Comparison of ENCODE assay signal across 1 cellular context in genomic region chr19:1875646-1876493, GRCh38.
TF ChIP-seq lines count a peak whose summit lies in the region.

No MANE protein-coding gene starts in this region.

TF ChIP-seq in K562, 482 proteins besides CTCF, POLR2A, EP300 and RAD21 (continued from another document and continues in another):
- no peak for TF ChIP-seq ZMIZ1 (IDR thresholded peaks at IDR 0.05; ENCODE audit: low read depth in 2 of 2, low read length in 2 of 2)
- no peak for TF ChIP-seq ZNF584 (CRISPR knock-in tag; IDR thresholded peaks at IDR 0.05; ENCODE audit: low read depth)
- TF ChIP-seq TBP (optimal IDR thresholded peaks at IDR 0.05; ENCODE audit: low read depth, low read length): peak; percentile 52
- TF ChIP-seq, protein P1, sequence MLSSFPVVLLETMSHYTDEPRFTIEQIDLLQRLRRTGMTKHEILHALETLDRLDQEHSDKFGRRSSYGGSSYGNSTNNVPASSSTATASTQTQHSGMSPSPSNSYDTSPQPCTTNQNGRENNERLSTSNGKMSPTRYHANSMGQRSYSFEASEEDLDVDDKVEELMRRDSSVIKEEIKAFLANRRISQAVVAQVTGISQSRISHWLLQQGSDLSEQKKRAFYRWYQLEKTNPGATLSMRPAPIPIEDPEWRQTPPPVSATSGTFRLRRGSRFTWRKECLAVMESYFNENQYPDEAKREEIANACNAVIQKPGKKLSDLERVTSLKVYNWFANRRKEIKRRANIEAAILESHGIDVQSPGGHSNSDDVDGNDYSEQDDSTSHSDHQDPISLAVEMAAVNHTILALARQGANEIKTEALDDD (IDR thresholded peaks at IDR 0.05): no peak
- no peak for TF ChIP-seq ZNF778 (CRISPR knock-in tag; IDR thresholded peaks at IDR 0.05)
- no peak for TF ChIP-seq ZNF431 (CRISPR knock-in tag; IDR thresholded peaks at IDR 0.05)
- no peak for TF ChIP-seq WHSC1 (IDR thresholded peaks at IDR 0.05; ENCODE audit: low read length)
- TF ChIP-seq, protein P2, sequence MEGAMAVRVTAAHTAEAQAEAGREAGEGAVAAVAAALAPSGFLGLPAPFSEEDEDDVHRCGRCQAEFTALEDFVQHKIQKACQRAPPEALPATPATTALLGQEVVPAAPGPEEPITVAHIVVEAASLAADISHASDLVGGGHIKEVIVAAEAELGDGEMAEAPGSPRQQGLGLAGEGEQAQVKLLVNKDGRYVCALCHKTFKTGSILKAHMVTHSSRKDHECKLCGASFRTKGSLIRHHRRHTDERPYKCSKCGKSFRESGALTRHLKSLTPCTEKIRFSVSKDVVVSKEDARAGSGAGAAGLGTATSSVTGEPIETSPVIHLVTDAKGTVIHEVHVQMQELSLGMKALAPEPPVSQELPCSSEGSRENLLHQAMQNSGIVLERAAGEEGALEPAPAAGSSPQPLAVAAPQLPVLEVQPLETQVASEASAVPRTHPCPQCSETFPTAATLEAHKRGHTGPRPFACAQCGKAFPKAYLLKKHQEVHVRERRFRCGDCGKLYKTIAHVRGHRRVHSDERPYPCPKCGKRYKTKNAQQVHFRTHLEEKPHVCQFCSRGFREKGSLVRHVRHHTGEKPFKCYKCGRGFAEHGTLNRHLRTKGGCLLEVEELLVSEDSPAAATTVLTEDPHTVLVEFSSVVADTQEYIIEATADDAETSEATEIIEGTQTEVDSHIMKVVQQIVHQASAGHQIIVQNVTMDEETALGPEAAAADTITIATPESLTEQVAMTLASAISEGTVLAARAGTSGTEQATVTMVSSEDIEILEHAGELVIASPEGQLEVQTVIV (CRISPR knock-in tag; IDR thresholded peaks at IDR 0.05; ENCODE audit: borderline replicate concordance): no peak
- TF ChIP-seq TARDBP (IDR thresholded peaks at IDR 0.05): no peak
- 0 out of 4 replicates have a peak, but pooled peaks of 1 of the 2 experiments have one; percentile 22 for TF ChIP-seq BCLAF1 (IDR thresholded peaks at IDR 0.05; ENCODE audit: borderline replicate concordance in 1 of 2, control insufficient read depth in 1 of 2, low read depth in 2 of 2, low read length in 1 of 2)
- no peak for TF ChIP-seq MIER1 (IDR thresholded peaks at IDR 0.05; ENCODE audit: low read depth)
- peak; percentile 94 for TF ChIP-seq SUPT5H (IDR thresholded peaks at IDR 0.05)
- no peak for TF ChIP-seq MTA1 (IDR thresholded peaks at IDR 0.05; ENCODE audit: borderline replicate concordance)
- TF ChIP-seq USF1 (CRISPR knock-in tag; IDR thresholded peaks at IDR 0.05): peak; percentile 100
- TF ChIP-seq ZBED1 (IDR thresholded peaks at IDR 0.05): no peak
- no peak for TF ChIP-seq NCOA1 (IDR thresholded peaks at IDR 0.05; ENCODE audit: low read depth)
- TF ChIP-seq CHCHD3 (CRISPR knock-in tag; IDR thresholded peaks at IDR 0.05): no peak
- TF ChIP-seq NFRKB (IDR thresholded peaks at IDR 0.05; ENCODE audit: low read depth): no peak
- peak; percentile 53; the same call in 1 of the 2 replicates for TF ChIP-seq ATF1 (CRISPR knock-in tag; IDR thresholded peaks at IDR 0.05)
- peak; percentile 92 for TF ChIP-seq ATF1 (tag; IDR thresholded peaks at IDR 0.05)
- TF ChIP-seq SAP30 (IDR thresholded peaks at IDR 0.05; ENCODE audit: borderline replicate concordance, insufficient read depth, low read depth, low read length, poor library complexity, severe bottlenecking): peak; percentile 30
- TF ChIP-seq CHD7 (IDR thresholded peaks at IDR 0.05; ENCODE audit: low read depth, low read length): no peak
- no peak for TF ChIP-seq MEF2D (tag; conservative IDR thresholded peaks at IDR 0.05; ENCODE audit: low read depth)
- TF ChIP-seq HDAC3 (IDR thresholded peaks at IDR 0.05; ENCODE audit: borderline replicate concordance, partially characterized antibody): no peak
- TF ChIP-seq SOX6 (IDR thresholded peaks at IDR 0.05): peak; percentile 55
- peak; percentile 52; the same call in 1 of the 2 replicates for TF ChIP-seq ZNF263 (CRISPR knock-in tag; IDR thresholded peaks at IDR 0.05; ENCODE audit: borderline replicate concordance)
- TF ChIP-seq NBN (IDR thresholded peaks at IDR 0.05; ENCODE audit: low read depth): no peak; the same call in 1 of the 2 replicates
- no peak for TF ChIP-seq PHF21A (IDR thresholded peaks at IDR 0.05; ENCODE audit: borderline replicate concordance, low read depth)
- TF ChIP-seq RAD51 (IDR thresholded peaks at IDR 0.05; ENCODE audit: borderline replicate concordance, low read depth): peak; percentile 95
- TF ChIP-seq, protein P3, sequence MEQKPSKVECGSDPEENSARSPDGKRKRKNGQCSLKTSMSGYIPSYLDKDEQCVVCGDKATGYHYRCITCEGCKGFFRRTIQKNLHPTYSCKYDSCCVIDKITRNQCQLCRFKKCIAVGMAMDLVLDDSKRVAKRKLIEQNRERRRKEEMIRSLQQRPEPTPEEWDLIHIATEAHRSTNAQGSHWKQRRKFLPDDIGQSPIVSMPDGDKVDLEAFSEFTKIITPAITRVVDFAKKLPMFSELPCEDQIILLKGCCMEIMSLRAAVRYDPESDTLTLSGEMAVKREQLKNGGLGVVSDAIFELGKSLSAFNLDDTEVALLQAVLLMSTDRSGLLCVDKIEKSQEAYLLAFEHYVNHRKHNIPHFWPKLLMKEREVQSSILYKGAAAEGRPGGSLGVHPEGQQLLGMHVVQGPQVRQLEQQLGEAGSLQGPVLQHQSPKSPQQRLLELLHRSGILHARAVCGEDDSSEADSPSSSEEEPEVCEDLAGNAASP (IDR thresholded peaks at IDR 0.05): no peak
- TF ChIP-seq ZC3H8 (IDR thresholded peaks at IDR 0.05): no peak
- TF ChIP-seq RB1 (IDR thresholded peaks at IDR 0.05; ENCODE audit: low read depth): peak; percentile 98
- no peak for TF ChIP-seq CEBPB (tag; IDR thresholded peaks at IDR 0.05)
- TF ChIP-seq NR2C1 (IDR thresholded peaks at IDR 0.05): peak; percentile 60; the same call in 1 of the 2 replicates
- peak; percentile 65 for TF ChIP-seq NR2C1 (tag; IDR thresholded peaks at IDR 0.05)
